ENCODE assay signal across 16 cellular contexts in the genomic region with DNA sequence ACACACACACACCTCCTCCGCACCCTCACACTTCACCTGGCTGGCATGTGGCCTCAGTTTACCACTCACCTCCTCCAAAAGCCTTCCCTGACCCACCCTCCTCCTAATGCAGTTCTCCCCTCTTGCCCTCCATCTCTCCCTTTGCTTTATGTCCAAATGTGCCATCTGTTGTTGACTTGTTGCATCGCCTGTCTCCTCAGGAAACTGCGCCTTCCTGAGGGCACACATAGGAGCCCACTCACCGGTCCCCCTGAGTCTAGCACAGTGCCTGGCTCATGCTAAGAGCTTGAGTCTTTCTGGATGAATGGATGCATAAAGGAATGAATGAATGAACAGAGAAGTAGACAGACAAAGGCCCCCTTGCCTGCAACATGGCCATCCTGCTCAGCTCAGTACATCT. TPM values are rescaled to one million over a fixed set of nuclear protein-coding genes. Genes with fewer than 3 reads are reported as not detected.
A peak's percentile ranks its signal among the peaks of the same experiment; 100 is the strongest.
DNase-seq lines count a peak whose midpoint lies in the region; ATAC-seq and TF ChIP-seq lines count a peak whose summit lies in the region.
"Had no signal": no experiment of that assay in that cellular context is flagged by ENCODE, and none has a peak within 500 bp of the region (broad histone marks: within the 10 kb centered on the region; RNA-seq: fewer than 3 reads in every experiment).

No MANE protein-coding gene starts in this region.

- peak overlapping the region; percentile 31 for H3K4me2 ChIP-seq in neural progenitor cell

- H3K4me3 Mint-ChIP-seq in neural progenitor cell = peak overlapping the region; percentile 70
- H3K4me3 Mint-ChIP-seq: CD8-positive, alpha-beta T cell had no signal

- TF ChIP-seq CTCF in neural progenitor cell (IDR thresholded peaks at IDR 0.05) (no peak), WERI-Rb-1 (IDR thresholded peaks at IDR 0.05; ENCODE audit: low read depth, low read length) (no peak)

- H4K20me1 ChIP-seq in neural progenitor cell (ENCODE audit: low read depth) = no peaks in the 10 kb centered on the region

- H3K27me3 ChIP-seq in neural progenitor cell (no peaks in the 10 kb centered on the region), WERI-Rb-1 (ENCODE audit: insufficient read depth, low read depth, severe bottlenecking) (no peaks in the 10 kb centered on the region)

- DNase-seq in DMS 273 (lab: John Stamatoyannopoulos, UW; ENCODE audit: unreplicated experiment) (peak; percentile 18), DMS 273 treated with DMSO at 0.1 percent for 48 hours (lab: John Stamatoyannopoulos, UW) (no peak), neural progenitor cell (ENCODE audit: low spot score) (no peak), WERI-Rb-1 (no peak), sciatic nerve (ENCODE audit: low spot score) (no peak)
- DNase-seq: CD8-positive, alpha-beta T cell; COR-L47; DMS53; GF-D8 had no signal

- no peak overlapping the region for H3K9ac ChIP-seq in neural progenitor cell

- ATAC-seq in HG02623 (IDR thresholded peaks at IDR 0.05; ENCODE audit: unreplicated experiment) (no peak), sciatic nerve (no peak)
- ATAC-seq: CD8-positive, alpha-beta T cell; HCT116; HepG2 had no signal

- peaks cover 27% of the 10 kb centered on the region for H3K27me3 Mint-ChIP-seq in neural progenitor cell (ENCODE audit: insufficient read depth, low read depth)

- H3K9me3 ChIP-seq in neural progenitor cell (ENCODE audit: low read depth) (no peaks in the 10 kb centered on the region), WERI-Rb-1 (ENCODE audit: severe bottlenecking) (no peaks in the 10 kb centered on the region)

- H3K4me1 ChIP-seq in neural progenitor cell = peaks cover 52% of the 10 kb centered on the region

- H3K27ac ChIP-seq in angular gyrus (ENCODE audit: low read depth, low read length) (peak overlapping the region; percentile 86), cingulate gyrus (ENCODE audit: low read depth, low read length) (peak overlapping the region; percentile 98), neural progenitor cell (no peak overlapping the region), WERI-Rb-1 (no peak overlapping the region; the same call in 1 of the 2 replicates)
- H3K27ac ChIP-seq: 22Rv1 had no signal

- H3K79me2 ChIP-seq in neural progenitor cell (ENCODE audit: low read depth) = no peaks in the 10 kb centered on the region

- H3F3A ChIP-seq in neural progenitor cell (ENCODE audit: low read depth) = peaks cover 52% of the 10 kb centered on the region

- peaks cover 44% of the 10 kb centered on the region for H3K4me1 Mint-ChIP-seq in neural progenitor cell
- H3K4me1 Mint-ChIP-seq: CD14-positive monocyte had no signal

- H3K36me3 ChIP-seq in neural progenitor cell (no peaks in the 10 kb centered on the region), WERI-Rb-1 (no peaks in the 10 kb centered on the region)

- H3K4me3 ChIP-seq in neural progenitor cell (no peak overlapping the region), WERI-Rb-1 (ENCODE audit: low read depth, low read length) (no peak overlapping the region)

- H2AFZ ChIP-seq in neural progenitor cell (replicated peaks) = no peak overlapping the region

- intact Hi-C loops in sciatic nerve (cut with DNase I) = no loop called here

- H3K9me3 Mint-ChIP-seq in neural progenitor cell = no peaks in the 10 kb centered on the region
- H3K9me3 Mint-ChIP-seq: CD8-positive, alpha-beta T cell had no signal

- H3K27ac Mint-ChIP-seq in neural progenitor cell = peak overlapping the region; percentile 94
- H3K27ac Mint-ChIP-seq: CD14-positive monocyte; CD8-positive, alpha-beta T cell had no signal

- H3K36me3 Mint-ChIP-seq in neural progenitor cell = no peaks in the 10 kb centered on the region
- H3K36me3 Mint-ChIP-seq: CD14-positive monocyte; CD8-positive, alpha-beta T cell had no signal

RNA-seq across cellular contexts. Expression of a gene that starts 34.0 kb away (rescaled TPM):
- 8.3 and 20.1 TPM in 2 replicates for total RNA-seq in neural progenitor cell (ENCODE audit: low replicate concordance)
- total RNA-seq in sciatic nerve = 24.4 TPM

RNA-seq across cellular contexts. Expression of a gene that starts 34.3 kb away (rescaled TPM):
- total RNA-seq in neural progenitor cell (ENCODE audit: low replicate concordance) (24.7 and 34.5 TPM in 2 replicates), sciatic nerve (41.7 TPM)

Comparison
In these comparisons a context has a peak if more than half of its experiments do, and no peak if none do; other contexts are left out.
1. H3K27ac ChIP-seq: peak in angular gyrus (single experiment) and cingulate gyrus (single experiment); none in neural progenitor cell (single experiment) and WERI-Rb-1 (single experiment).